1 cellular context compared by ENCODE assay signal in genomic region chr13:80939581-80939980, GRCh38.
TF ChIP-seq lines count a peak whose summit lies in the region.

No MANE protein-coding gene starts in this region.

TF ChIP-seq in GM23338, 12 proteins besides CTCF, POLR2A, EP300 and RAD21 (continued from another document):
- TF ChIP-seq ZNF462 (CRISPR knock-in tag; IDR thresholded peaks at IDR 0.05), result no peak
TF ChIP-seq in GM23338: peak in this region for 0.
